8 cellular contexts compared by ENCODE assay signal in genomic region chr4:8199594-8200301, GRCh38. TPM values are rescaled to one million over a fixed set of nuclear protein-coding genes. Genes with fewer than 3 reads are reported as not detected.
DNase-seq lines count a peak whose midpoint lies in the region; ATAC-seq, FAIRE-seq and TF ChIP-seq lines count a peak whose summit lies in the region.

No MANE protein-coding gene starts in this region.

- TF ChIP-seq CTCF in foreskin keratinocyte (conservative IDR thresholded peaks at IDR 0.05) = no peak
- no peak for TF ChIP-seq CTCF in D721Med (IDR thresholded peaks at IDR 0.05; ENCODE audit: insufficient read depth, missing control alignments)

- no peaks in the 10 kb centered on the region for H3K9me3 ChIP-seq in small intestine (ENCODE audit: control insufficient read depth, low read depth)

- H3K27ac ChIP-seq in foreskin keratinocyte (peak overlapping the region; percentile 66), small intestine (ENCODE audit: low read depth in 1 of 2, low read length in 1 of 2) (peak overlapping the region in 1 of 2 donors; percentile 86)

- no peaks in the 10 kb centered on the region for H3K4me1 ChIP-seq in foreskin keratinocyte
- H3K4me1 ChIP-seq in small intestine (ENCODE audit: control insufficient read depth in 2 of 2, insufficient read depth in 1 of 2, low read depth in 1 of 2, low read length in 1 of 2) = no peaks in the 10 kb centered on the region

- ATAC-seq in foreskin keratinocyte (no peak), HG03159 (IDR thresholded peaks at IDR 0.05; ENCODE audit: unreplicated experiment) (no peak)

- H3K27ac Mint-ChIP-seq in activated CD4-positive, alpha-beta T cell treated with anti-CD3 and anti-CD28 coated beads, Interleukin-2, amount 10 ng/mL, durations not matched to agents 7 days and 5 days = peak overlapping the region; percentile 88

- peak; percentile 41 for TF ChIP-seq POLR2A in GM19193 (IDR thresholded peaks at IDR 0.05; ENCODE audit: extremely low read depth, insufficient read depth, insufficient read length)

- H3K36me3 Mint-ChIP-seq in activated CD4-positive, alpha-beta T cell treated with anti-CD3 and anti-CD28 coated beads, Interleukin-2, amount 10 ng/mL, durations not matched to agents 7 days and 5 days (ENCODE audit: low read depth) = no peaks in the 10 kb centered on the region

- POLR2A ChIA-PET in activated CD4-positive, alpha-beta T cell treated with anti-CD3 and anti-CD28 coated beads, Interleukin-2, amount 10 ng/mL, durations not matched to agents 7 days and 5 days (lab: Charles Lee) = no interaction called here

- H3K27me3 Mint-ChIP-seq in activated CD4-positive, alpha-beta T cell treated with anti-CD3 and anti-CD28 coated beads, Interleukin-2, amount 10 ng/mL, durations not matched to agents 7 days and 5 days = no peaks in the 10 kb centered on the region

- FAIRE-seq in small intestine (lab: Jason Lieb, UNC) = no peak
- FAIRE-seq in D721Med (lab: Jason Lieb, UNC) = no peak

- H3K27me3 ChIP-seq in foreskin keratinocyte (no peaks in the 10 kb centered on the region), small intestine (ENCODE audit: control insufficient read depth in 2 of 2, insufficient read depth in 2 of 2, low read length in 2 of 2) (no peaks in the 10 kb centered on the region)

- no peaks in the 10 kb centered on the region for H3K36me3 ChIP-seq in small intestine (ENCODE audit: control insufficient read depth in 2 of 2, insufficient read depth in 2 of 2, low read length in 2 of 2)

- H3K4me3 Mint-ChIP-seq in activated CD4-positive, alpha-beta T cell treated with anti-CD3 and anti-CD28 coated beads, Interleukin-2, amount 10 ng/mL, durations not matched to agents 7 days and 5 days = peak overlapping the region; percentile 77

- H3K4me3 ChIP-seq in small intestine (ENCODE audit: low read depth in 1 of 2, low read length in 2 of 2) = peak overlapping the region; percentile 21 to 49

- WGBS in small intestine, 3 donors = 31 to 46% (median 43%) methylated on average over 25 to 26 of the region's 26 CpGs

- peak; percentile 14 for DNase-seq in activated CD4-positive, alpha-beta T cell treated with anti-CD3 and anti-CD28 coated beads, Interleukin-2, amount 10 ng/mL, durations not matched to agents 7 days and 5 days
- no peak for DNase-seq in foreskin keratinocyte
- no peak for DNase-seq in small intestine
- DNase-seq in D721Med (ENCODE audit: insufficient read length, low spot score) = no peak
- no peak for DNase-seq in SW 1271 (lab: John Stamatoyannopoulos, UW)
- no peak for DNase-seq in H4 (ENCODE audit: low spot score)

- no peaks in the 10 kb centered on the region for H3K9me3 Mint-ChIP-seq in activated CD4-positive, alpha-beta T cell treated with anti-CD3 and anti-CD28 coated beads, Interleukin-2, amount 10 ng/mL, durations not matched to agents 7 days and 5 days

- H3K4me1 Mint-ChIP-seq in activated CD4-positive, alpha-beta T cell treated with anti-CD3 and anti-CD28 coated beads, Interleukin-2, amount 10 ng/mL, durations not matched to agents 7 days and 5 days = peaks cover 39% of the 10 kb centered on the region

- CTCF ChIA-PET in activated CD4-positive, alpha-beta T cell treated with anti-CD3 and anti-CD28 coated beads, Interleukin-2, amount 10 ng/mL, durations not matched to agents 7 days and 5 days (lab: Charles Lee) = interaction anchor here (0.8 to 1.5 kb wide), 4 partner anchors 21 to 68 kb away, joined by 3 to 5 read pairs (median 4); no protein-coding TSS in a partner anchor

RNA-seq across cellular contexts. Expression of gene SH3TC1, which starts 0.7 kb away (rescaled TPM):
- 10 to 100 TPM in 1 of 2 experiments, 1 to 10 TPM in 1; 8.2 to 10.8 TPM for total RNA-seq in activated CD4-positive, alpha-beta T cell treated with anti-CD3 and anti-CD28 coated beads, Interleukin-2, amount 10 ng/mL, durations not matched to agents 7 days and 5 days
- 18.7 and 30.1 TPM in 2 replicates for total RNA-seq in foreskin keratinocyte
- polyA plus RNA-seq in foreskin keratinocyte (11.2 and 16.7 TPM in 2 replicates), small intestine (1 to 10 TPM in 2 of 3 donors, under 1 TPM in 1; 0.45 to 8.2 (median 4.3) TPM)
- 2.2 and 4.5 TPM in 2 replicates for total RNA-seq in H4 (2014; rRNA removed; shearing (Covaris generic))

RNA-seq across cellular contexts. Expression of gene ABLIM2, which starts 41.1 kb away (rescaled TPM):
- total RNA-seq in activated CD4-positive, alpha-beta T cell treated with anti-CD3 and anti-CD28 coated beads, Interleukin-2, amount 10 ng/mL, durations not matched to agents 7 days and 5 days = under 1 TPM; 0.30 to 0.79 TPM
- 0.39 and 0.85 TPM in 2 replicates for total RNA-seq in foreskin keratinocyte
- polyA plus RNA-seq in foreskin keratinocyte = 0.33 and 0.49 TPM in 2 replicates
- polyA plus RNA-seq in small intestine = 10 to 100 TPM in 1 of 3 donors, 1 to 10 TPM in 2; 1.1 to 12.7 (median 6.6) TPM
- 0.29 and 0.43 TPM in 2 replicates for total RNA-seq in H4 (2014; rRNA removed; shearing (Covaris generic))
